In genomic region chr6:133436652-133437051, GRCh38 we compare ENCODE assay signal across 19 cellular contexts.
DNase-seq lines count a peak whose midpoint lies in the region; ATAC-seq and TF ChIP-seq lines count a peak whose summit lies in the region.
"Had no signal": no experiment of that assay in that cellular context is flagged by ENCODE, and none has a peak within 500 bp of the region (broad histone marks: within the 10 kb centered on the region; RNA-seq: fewer than 3 reads in every experiment).

No MANE protein-coding gene starts in this region.

- H3K4me1 Mint-ChIP-seq in T-cell: no peaks in the 10 kb centered on the region

- CTCF ChIA-PET in T-cell (lab: Charles Lee): no interaction called here

- H3K27ac ChIP-seq in psoas muscle: peak overlapping the region; percentile 78
- no peak overlapping the region for H3K27ac ChIP-seq in upper lobe of left lung
- H3K27ac ChIP-seq: SK-N-MC had no signal

- H3K4me1 ChIP-seq in psoas muscle (peaks cover 51% of the 10 kb centered on the region), upper lobe of left lung (no peaks in the 10 kb centered on the region)

- TF ChIP-seq POLR2A in upper lobe of left lung (IDR thresholded peaks at IDR 0.05): no peak

- no peak overlapping the region for H3K4me3 Mint-ChIP-seq in T-cell

- H3K27ac Mint-ChIP-seq in T-cell: no peak overlapping the region

- 23 to 28% (median 27%) methylated on average over 1 of the region's 1 CpG for WGBS in psoas muscle, 3 donors
- 36 to 41% methylated on average over 1 of the region's 1 CpG for WGBS in upper lobe of left lung, 2 donors

- intact Hi-C loops in psoas muscle (cut with DNase I): loop anchor here in 1 of 2 donors (10.0 kb wide), 1 partner anchor 62 kb away; no protein-coding TSS in a partner anchor

- no peaks in the 10 kb centered on the region for H3K36me3 ChIP-seq in psoas muscle (ENCODE audit: insufficient read depth in 1 of 2, low read depth in 1 of 2)
- no peaks in the 10 kb centered on the region for H3K36me3 ChIP-seq in upper lobe of left lung

- peaks cover 0 to 4% of the 10 kb centered on the region in 2 donors for H3K27me3 Mint-ChIP-seq in T-cell

- no peaks in the 10 kb centered on the region for H3K36me3 Mint-ChIP-seq in T-cell

- no peak overlapping the region for H3K4me3 ChIP-seq in psoas muscle
- no peak overlapping the region for H3K4me3 ChIP-seq in upper lobe of left lung
- H3K4me3 ChIP-seq: K562, SK-N-MC had no signal

- H3K9me3 Mint-ChIP-seq in T-cell: no peaks in the 10 kb centered on the region

- no peak for TF ChIP-seq CTCF in psoas muscle (IDR thresholded peaks at IDR 0.05)
- TF ChIP-seq CTCF in upper lobe of left lung (IDR thresholded peaks at IDR 0.05): no peak

- POLR2A ChIA-PET in T-cell (lab: Charles Lee): interaction anchor here in 1 of 2 donors (0.5 kb wide), 1 partner anchor 738 kb away, joined by 3 read pairs; no protein-coding TSS in a partner anchor

- no peaks in the 10 kb centered on the region for H3K9me3 ChIP-seq in psoas muscle
- no peaks in the 10 kb centered on the region for H3K9me3 ChIP-seq in upper lobe of left lung

- H3K27me3 ChIP-seq in psoas muscle (ENCODE audit: insufficient read depth in 3 of 3, low read length in 2 of 3) (no peaks in the 10 kb centered on the region), upper lobe of left lung (no peaks in the 10 kb centered on the region)

- ATAC-seq in psoas muscle: no peak
- no peak for ATAC-seq in upper lobe of left lung (ENCODE audit: low FRiP score in 2 of 2)
- ATAC-seq in T-cell (replicated peaks in 1 of 4): no peak
- ATAC-seq: HCT116, K562, Right ventricle myocardium inferior had no signal

- no peak for TF ChIP-seq EP300 in upper lobe of left lung (IDR thresholded peaks at IDR 0.05)

- DNase-seq in COLO829 (ENCODE audit: low spot score): peak; percentile 55
- peak; percentile 33 for DNase-seq in NCI-H226
- peak; percentile 24 for DNase-seq in dedifferentiated amniotic fluid mesenchymal stem cell (ENCODE audit: extremely low spot score)
- no peak for DNase-seq in psoas muscle
- no peak for DNase-seq in SIG-M5 treated with dmso at 0.1 percent for 504 hours (lab: John Stamatoyannopoulos, UW; ENCODE audit: unreplicated experiment)
- DNase-seq in upper lobe of left lung: no peak
- DNase-seq in DMS 273 treated with DMSO at 0.1 percent for 48 hours (lab: John Stamatoyannopoulos, UW): no peak
- no peak for DNase-seq in T-cell
- DNase-seq: AML-193, DMS79, NCI-H1436, NCI-H2029, NCI-H2171 treated with DMSO at 0.1 percent for 48 hours, NCI-H510A, NCI-H774 had no signal

Comparison
In these comparisons a context has a peak if more than half of its experiments do, and no peak if none do; other contexts are left out.
1. DNase-seq: peak in COLO829 (single experiment), NCI-H226 (single experiment) and dedifferentiated amniotic fluid mesenchymal stem cell (single experiment); none in psoas muscle (0 of 2), SIG-M5 treated with dmso at 0.1 percent for 504 hours (single experiment), upper lobe of left lung (0 of 2), DMS 273 treated with DMSO at 0.1 percent for 48 hours (single experiment) and T-cell (0 of 34).